ENCODE assay signal across 28 cellular contexts in the genomic region with DNA sequence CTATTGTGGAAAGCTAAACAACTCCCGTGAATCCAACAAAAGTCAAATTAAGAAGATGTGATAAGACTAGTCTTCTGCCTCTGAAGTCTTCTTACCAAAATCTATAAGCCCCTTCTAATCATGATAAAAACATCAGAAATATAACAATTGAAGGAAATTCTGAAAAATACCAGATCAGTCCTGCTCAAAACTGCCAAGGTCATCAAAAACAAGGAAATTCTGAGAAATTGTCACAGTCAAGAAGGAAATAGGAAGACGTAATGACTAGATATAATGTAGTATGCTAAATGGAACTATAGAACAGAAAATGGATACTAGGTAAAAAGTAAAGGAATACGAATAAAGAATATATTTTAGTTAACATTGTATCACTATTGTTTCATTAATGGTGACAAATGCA.
"Had no signal": no experiment of that assay in that cellular context is flagged by ENCODE, and none has a peak within 500 bp of the region (broad histone marks: within the 10 kb centered on the region; RNA-seq: fewer than 3 reads in every experiment).

No MANE protein-coding gene starts in this region.

- DNase-seq: colonic mucosa; cortex of kidney; dermis blood vessel endothelial cell; dorsolateral prefrontal cortex; effector CD8-positive, alpha-beta T cell; effector memory CD4-positive, alpha-beta T cell; effector memory CD8-positive, alpha-beta T cell; endodermal cell; erythroblast; esophagus squamous epithelium; foreskin fibroblast; foreskin keratinocyte; foreskin melanocyte; gastrocnemius medialis; glutamatergic neuron; head of caudate nucleus; heart left ventricle; heart right ventricle had no signal

- H3K9me3 ChIP-seq: colonic mucosa, esophagus muscularis mucosa, esophagus squamous epithelium, gastrocnemius medialis, gastroesophageal sphincter had no signal

- H3K27ac ChIP-seq: colonic mucosa, coronary artery, dorsolateral prefrontal cortex, epithelial cell of prostate, esophagus muscularis mucosa, esophagus squamous epithelium, foreskin keratinocyte, gastrocnemius medialis, gastroesophageal sphincter, heart left ventricle, heart right ventricle, hepatocyte had no signal

- H2AFZ ChIP-seq: hepatocyte had no signal

- H3K4me1 ChIP-seq: colonic mucosa, esophagus muscularis mucosa, esophagus squamous epithelium, gastrocnemius medialis, gastroesophageal sphincter, heart left ventricle, heart right ventricle had no signal

- H3K4me2 ChIP-seq: hepatocyte had no signal

- H3K27me3 ChIP-seq: colonic mucosa, esophagus muscularis mucosa, esophagus squamous epithelium, foreskin keratinocyte, gastrocnemius medialis, gastroesophageal sphincter, heart left ventricle, heart right ventricle, hepatocyte had no signal

- FAIRE-seq: colon, endometrium, endothelial cell of umbilical vein, frontal cortex had no signal

- H3K79me2 ChIP-seq: hepatocyte had no signal

- H3K4me3 ChIP-seq: colonic mucosa, coronary artery, dorsolateral prefrontal cortex, esophagus muscularis mucosa, esophagus squamous epithelium, gastrocnemius medialis, gastroesophageal sphincter, heart left ventricle, heart right ventricle, hepatocyte had no signal

- ATAC-seq: effector memory CD8-positive, alpha-beta T cell; esophagus mucosa; foreskin keratinocyte; gastrocnemius medialis; gastroesophageal sphincter; heart left ventricle; heart right ventricle had no signal

- H3K36me3 ChIP-seq: colonic mucosa, esophagus muscularis mucosa, esophagus squamous epithelium, gastrocnemius medialis, gastroesophageal sphincter, heart left ventricle, heart right ventricle had no signal
